8 cellular contexts compared by ENCODE assay signal in genomic region chr12:108562348-108563134, GRCh38. TPM values are rescaled to one million over a fixed set of nuclear protein-coding genes. Genes with fewer than 3 reads are reported as not detected.
DNase-seq lines count a peak whose midpoint lies in the region; ATAC-seq and TF ChIP-seq lines count a peak whose summit lies in the region.

ISCU (plus strand) TSS chr12:108562596; CDS start chr12:108562623, 27 bp downstream.

- H3K27ac Mint-ChIP-seq in CD14-positive monocyte = peak within 1 kb of the TSS; percentile 98 to 100 (median 100)

- peaks cover 53% of the 10 kb centered on the region for H3K4me1 Mint-ChIP-seq in CD14-positive monocyte

- TF ChIP-seq CTCF in CD14-positive monocyte (IDR thresholded peaks at IDR 0.05) = no peak

- peaks cover 34 to 45% of the 10 kb centered on the region in 2 donors for H3K36me3 Mint-ChIP-seq in CD14-positive monocyte

- intact Hi-C loops in CD14-positive monocyte (cut with micrococcal nuclease) = loop anchor here (1.0 to 10.0 kb wide), 11 partner anchors 45 to 531 kb away; partner anchors contain the start of genes ALKBH2 (in 1 of the 2), CORO1C (in 1 of the 2), FICD (in 1 of the 2) and SELPLG (in 1 of the 2)

- peaks cover 0 to 2% (median 0%) of the 10 kb centered on the region in 3 donors for H3K27me3 Mint-ChIP-seq in CD14-positive monocyte (ENCODE audit: low read depth in 3 of 3)

- DNase-seq in CD14-positive monocyte (ENCODE audit: low spot score) = peak; percentile 97
- peak; percentile 96 for DNase-seq in NCI-H748 treated with DMSO at 0.1 percent for 48 hours (lab: John Stamatoyannopoulos, UW)
- DNase-seq in activated CD4-positive, alpha-beta T cell treated with anti-CD3 and anti-CD28 coated beads, Interleukin-2, amount 50 U/mL, for 24 hours (ENCODE audit: low read depth in 1 of 2, low spot score in 1 of 2) = peak; percentile 97 to 99
- DNase-seq in dedifferentiated amniotic fluid mesenchymal stem cell (ENCODE audit: extremely low spot score) = peak; percentile 95
- peak; percentile 99 for DNase-seq in left lobe of liver (ENCODE audit: low spot score)
- peak; percentile 99 to 100 for DNase-seq in stimulated activated CD4-positive, alpha-beta T cell treated with anti-CD3 and anti-CD28 coated beads, Interleukin-2, amount 100 ng/mL, for 24 hours

- peak; percentile 58 for ATAC-seq in GM19397 (IDR thresholded peaks at IDR 0.05; ENCODE audit: unreplicated experiment)
- peak; percentile 59 for ATAC-seq in HG03565 (IDR thresholded peaks at IDR 0.05; ENCODE audit: unreplicated experiment)
- ATAC-seq in left lobe of liver = peak; percentile 82

- H3K9me3 Mint-ChIP-seq in CD14-positive monocyte = no peaks in the 10 kb centered on the region

- peak within 1 kb of the TSS; percentile 100 for H3K4me3 Mint-ChIP-seq in CD14-positive monocyte

RNA-seq across cellular contexts. Expression of gene ISCU, which starts in this region (rescaled TPM):
- polyA plus RNA-seq in CD14-positive monocyte = 100 to 1,000 TPM; 111 to 114 TPM
- 45.2 TPM for total RNA-seq in left lobe of liver

Comparison
In these comparisons a context has a peak if more than half of its experiments do, and no peak if none do; other contexts are left out.
1. Peak in every context shown above with its lines: DNase-seq and ATAC-seq.